ENCODE assay signal across 14 cellular contexts in genomic region chr15:31362886-31363285, GRCh38. TPM values are rescaled to one million over a fixed set of nuclear protein-coding genes. Genes with fewer than 3 reads are reported as not detected.
A peak's percentile ranks its signal among the peaks of the same experiment; 100 is the strongest.
DNase-seq lines count a peak whose midpoint lies in the region; ATAC-seq and TF ChIP-seq lines count a peak whose summit lies in the region.
"Had no signal": no experiment of that assay in that cellular context is flagged by ENCODE, and none has a peak within 500 bp of the region (broad histone marks: within the 10 kb centered on the region; RNA-seq: fewer than 3 reads in every experiment).

No MANE protein-coding gene starts in this region.

- CTCF ChIA-PET in activated CD8-positive, alpha-beta T cell treated with anti-CD3 and anti-CD28 coated beads for 36 hours (lab: Charles Lee): interaction anchor here (0.7 to 11.3 kb wide), 5 partner anchors 15 to 148 kb away, joined by 3 to 134 read pairs (median 47); no protein-coding TSS in a partner anchor

- no peak overlapping the region for H3K4me3 ChIP-seq in heart right ventricle

- ATAC-seq in heart right ventricle (no peak), Right ventricle myocardium superior (ENCODE audit: poor library complexity) (no peak), memory B cell (ENCODE audit: low read depth) (no peak)
- ATAC-seq in activated CD8-positive, alpha-beta T cell treated with anti-CD3 and anti-CD28 coated beads for 36 hours: no peak

- H3K27ac ChIP-seq in heart right ventricle: peak overlapping the region in 7 of 10 donors; percentile 27 to 97 (median 94)
- H3K27ac ChIP-seq: epithelial cell of prostate had no signal

- peaks cover 69 to 100% (median 100%) of the 10 kb centered on the region in 9 donors for H3K4me1 ChIP-seq in heart right ventricle

- no peak for DNase-seq in heart right ventricle
- DNase-seq in Right ventricle myocardium superior: no peak
- no peak for DNase-seq in activated CD8-positive, alpha-beta T cell treated with anti-CD3 and anti-CD28 coated beads for 36 hours
- DNase-seq in memory B cell (ENCODE audit: low spot score in 2 of 2): no peak
- DNase-seq in type B pancreatic cell (ENCODE audit: extremely low spot score, unreplicated experiment): no peak
- no peak for DNase-seq in effector CD4-positive, alpha-beta T cell
- DNase-seq in cerebellar nuclear complex (lab: John Stamatoyannopoulos, UW): no peak
- no peak for DNase-seq in HuH-7.5 (ENCODE audit: low spot score)
- DNase-seq: activated CD4-positive, alpha-beta T cell treated with anti-CD3 and anti-CD28 coated beads for 1 hour; amniotic stem cell; KG1; NCI-H2227 treated with DMSO at 0.1 percent for 48 hours; stimulated activated CD4-positive, alpha-beta T cell treated with anti-CD3 and anti-CD28 coated beads, Interleukin-1b, Interleukin-23, amount 100 ng/mL, for 48 hours had no signal

- 43 to 51% methylated on average over 5 of the region's 5 CpGs for WGBS in heart right ventricle, 2 donors

- H3K9me3 ChIP-seq in heart right ventricle: no peaks in the 10 kb centered on the region

- H3K4me1 Mint-ChIP-seq in activated CD8-positive, alpha-beta T cell treated with anti-CD3 and anti-CD28 coated beads for 36 hours (ENCODE audit: low read depth): peaks cover 100% of the 10 kb centered on the region
- H3K4me1 Mint-ChIP-seq in memory B cell (peaks cover 83% of the 10 kb centered on the region), type B pancreatic cell (ENCODE audit: unreplicated experiment) (peaks cover 56% of the 10 kb centered on the region)

- intact Hi-C loops in heart right ventricle (cut with DNase I) (loop anchor here in 2 of 10 donors (5.0 to 10.0 kb wide), 2 partner anchors 36 to 72 kb away; partner anchors contain the start of gene KLF13 (in 1 of the 2)), Right ventricle myocardium superior (cut with DNase I) (no loop called here)
- intact Hi-C loops in activated CD8-positive, alpha-beta T cell treated with anti-CD3 and anti-CD28 coated beads for 36 hours (cut with micrococcal nuclease): loop anchor here (5.0 kb wide), 2 partner anchors 96 to 146 kb away; no protein-coding TSS in a partner anchor

- H3K4me3 Mint-ChIP-seq in activated CD8-positive, alpha-beta T cell treated with anti-CD3 and anti-CD28 coated beads for 36 hours: peak overlapping the region; percentile 78
- peak overlapping the region; percentile 53 for H3K4me3 Mint-ChIP-seq in memory B cell
- peak overlapping the region; percentile 10 for H3K4me3 Mint-ChIP-seq in type B pancreatic cell

- TF ChIP-seq CTCF in heart right ventricle (IDR thresholded peaks at IDR 0.05) (no peak), type B pancreatic cell (conservative IDR thresholded peaks at IDR 0.05) (no peak)
- no peak for TF ChIP-seq CTCF in activated CD8-positive, alpha-beta T cell treated with anti-CD3 and anti-CD28 coated beads for 36 hours (IDR thresholded peaks at IDR 0.05)

- peaks cover 45% of the 10 kb centered on the region for H3K36me3 Mint-ChIP-seq in activated CD8-positive, alpha-beta T cell treated with anti-CD3 and anti-CD28 coated beads for 36 hours (ENCODE audit: low read depth)
- H3K36me3 Mint-ChIP-seq in memory B cell (peaks cover 2% of the 10 kb centered on the region), type B pancreatic cell (no peaks in the 10 kb centered on the region)

- H3K36me3 ChIP-seq in heart right ventricle: peaks cover 0 to 7% (median 0%) of the 10 kb centered on the region in 9 donors

- no peaks in the 10 kb centered on the region for H3K27me3 ChIP-seq in heart right ventricle

- no peaks in the 10 kb centered on the region for H3K27me3 Mint-ChIP-seq in activated CD8-positive, alpha-beta T cell treated with anti-CD3 and anti-CD28 coated beads for 36 hours
- no peaks in the 10 kb centered on the region for H3K27me3 Mint-ChIP-seq in memory B cell
- no peaks in the 10 kb centered on the region for H3K27me3 Mint-ChIP-seq in type B pancreatic cell

- no peaks in the 10 kb centered on the region for H3K9me3 Mint-ChIP-seq in activated CD8-positive, alpha-beta T cell treated with anti-CD3 and anti-CD28 coated beads for 36 hours
- H3K9me3 Mint-ChIP-seq in memory B cell (no peaks in the 10 kb centered on the region), type B pancreatic cell (no peaks in the 10 kb centered on the region)

- POLR2A ChIA-PET in activated CD8-positive, alpha-beta T cell treated with anti-CD3 and anti-CD28 coated beads for 36 hours (lab: Charles Lee): interaction anchor here (1.5 to 18.7 kb wide), 4 partner anchors 17 to 111 kb away, joined by 5 to 444 read pairs (median 96); no protein-coding TSS in a partner anchor

- peak overlapping the region; percentile 99 for H3K27ac Mint-ChIP-seq in activated CD8-positive, alpha-beta T cell treated with anti-CD3 and anti-CD28 coated beads for 36 hours
- H3K27ac Mint-ChIP-seq in memory B cell (peak overlapping the region; percentile 76), type B pancreatic cell (peak overlapping the region; percentile 93)

RNA-seq across cellular contexts. Expression of gene KLF13, which starts 36.3 kb away (rescaled TPM):
- 100 to 1,000 TPM in 1 of 10 donors, 10 to 100 TPM in 9; 28.4 to 101 (median 49.4) TPM for total RNA-seq in heart right ventricle
- polyA plus RNA-seq in heart right ventricle: 10 to 100 TPM; 32.9 to 44.0 TPM
- total RNA-seq in Right ventricle myocardium superior: 65.7 TPM
- total RNA-seq in activated CD8-positive, alpha-beta T cell treated with anti-CD3 and anti-CD28 coated beads for 36 hours: 100 to 1,000 TPM; 163 to 175 TPM
- total RNA-seq in type B pancreatic cell (ENCODE audit: low replicate concordance): 38.6 and 58.2 TPM in 2 replicates

Comparison
In these comparisons a context has a peak if more than half of its experiments do, and no peak if none do; other contexts are left out.
1. H3K4me3 Mint-ChIP-seq: peak in every context shown above with its lines; median percentile 78 in activated CD8-positive, alpha-beta T cell treated with anti-CD3 and anti-CD28 coated beads for 36 hours; 53 in memory B cell; 10 in type B pancreatic cell.